Comparison of ENCODE assay signal across 8 cellular contexts in genomic region chr3:152331018-152331541, GRCh38.
DNase-seq lines count a peak whose midpoint lies in the region; ATAC-seq and TF ChIP-seq lines count a peak whose summit lies in the region.

No MANE protein-coding gene starts in this region.

- peak; percentile 36 to 79 (median 77) for ATAC-seq in heart left ventricle
- no peak for ATAC-seq in stimulated activated naive B cell treated with anti-CD40 and anti-IgM and Interleukin-4, amounts not matched to agents 10 μg/mL and 1 μg/mL and 100 μg/mL, for 72 hours (replicated peaks)
- no peak for ATAC-seq in HG03280 (IDR thresholded peaks at IDR 0.05; ENCODE audit: unreplicated experiment)

- peaks cover 0 to 6% (median under 1%) of the 10 kb centered on the region in 12 donors for H3K9me3 ChIP-seq in heart left ventricle

- no peaks in the 10 kb centered on the region for H3K27me3 Mint-ChIP-seq in activated T-helper 1 cell treated with anti-CD3 and anti-CD28 coated beads, Interleukin-12 subunit alpha, Interleukin-12 subunit beta, Interleukin-2, Interleukin-4 antibody, amounts not matched to agents 30 ng/mL and 10 ng/mL and 1 ng/mL, durations not matched to agents 14 hours and 24 hours and 36 hours (ENCODE audit: insufficient read depth)
- H3K27me3 Mint-ChIP-seq in stimulated activated naive B cell treated with anti-CD40 and anti-IgM and Interleukin-4, amounts not matched to agents 10 μg/mL and 1 μg/mL and 100 μg/mL, for 72 hours = no peaks in the 10 kb centered on the region

- H3K4me3 ChIP-seq in heart left ventricle = no peak overlapping the region

- peak overlapping the region; percentile 12 for H3K4me3 Mint-ChIP-seq in activated T-helper 1 cell treated with anti-CD3 and anti-CD28 coated beads, Interleukin-12 subunit alpha, Interleukin-12 subunit beta, Interleukin-2, Interleukin-4 antibody, amounts not matched to agents 30 ng/mL and 10 ng/mL and 1 ng/mL, durations not matched to agents 14 hours and 24 hours and 36 hours
- peak overlapping the region; percentile 30 to 31 for H3K4me3 Mint-ChIP-seq in stimulated activated naive B cell treated with anti-CD40 and anti-IgM and Interleukin-4, amounts not matched to agents 10 μg/mL and 1 μg/mL and 100 μg/mL, for 72 hours

- peaks cover 7 to 96% (median 77%) of the 10 kb centered on the region in 12 donors for H3K4me1 ChIP-seq in heart left ventricle

- no peak for TF ChIP-seq POLR2A in heart left ventricle (IDR thresholded peaks at IDR 0.05)

- intact Hi-C loops in activated T-helper 1 cell treated with anti-CD3 and anti-CD28 coated beads, Interleukin-12 subunit alpha, Interleukin-12 subunit beta, Interleukin-2, Interleukin-4 antibody, amounts not matched to agents 30 ng/mL and 10 ng/mL and 1 ng/mL, durations not matched to agents 14 hours and 24 hours and 36 hours (cut with micrococcal nuclease) = loop anchor here (1.0 to 2.0 kb wide), 3 partner anchors 8 to 62 kb away; partner anchors contain the start of gene MBNL1
- intact Hi-C loops in heart left ventricle (cut with DNase I) = no loop called here

- WGBS in heart left ventricle, 4 donors = 25 to 51% (median 34%) methylated on average over 2 of the region's 2 CpGs

- peaks cover 0 to 6% (median 0%) of the 10 kb centered on the region in 9 donors for H3K36me3 ChIP-seq in heart left ventricle

- H3K4me1 Mint-ChIP-seq in activated T-helper 1 cell treated with anti-CD3 and anti-CD28 coated beads, Interleukin-12 subunit alpha, Interleukin-12 subunit beta, Interleukin-2, Interleukin-4 antibody, amounts not matched to agents 30 ng/mL and 10 ng/mL and 1 ng/mL, durations not matched to agents 14 hours and 24 hours and 36 hours (ENCODE audit: low read depth) = peaks cover 83% of the 10 kb centered on the region
- peaks cover 34 to 71% of the 10 kb centered on the region in 2 donors for H3K4me1 Mint-ChIP-seq in stimulated activated naive B cell treated with anti-CD40 and anti-IgM and Interleukin-4, amounts not matched to agents 10 μg/mL and 1 μg/mL and 100 μg/mL, for 72 hours

- peak overlapping the region; percentile 86 for H3K27ac Mint-ChIP-seq in activated T-helper 1 cell treated with anti-CD3 and anti-CD28 coated beads, Interleukin-12 subunit alpha, Interleukin-12 subunit beta, Interleukin-2, Interleukin-4 antibody, amounts not matched to agents 30 ng/mL and 10 ng/mL and 1 ng/mL, durations not matched to agents 14 hours and 24 hours and 36 hours
- H3K27ac Mint-ChIP-seq in stimulated activated naive B cell treated with anti-CD40 and anti-IgM and Interleukin-4, amounts not matched to agents 10 μg/mL and 1 μg/mL and 100 μg/mL, for 72 hours = peak overlapping the region; percentile 43

- peaks cover 37% of the 10 kb centered on the region for H3K36me3 Mint-ChIP-seq in activated T-helper 1 cell treated with anti-CD3 and anti-CD28 coated beads, Interleukin-12 subunit alpha, Interleukin-12 subunit beta, Interleukin-2, Interleukin-4 antibody, amounts not matched to agents 30 ng/mL and 10 ng/mL and 1 ng/mL, durations not matched to agents 14 hours and 24 hours and 36 hours (ENCODE audit: low read depth)
- H3K36me3 Mint-ChIP-seq in stimulated activated naive B cell treated with anti-CD40 and anti-IgM and Interleukin-4, amounts not matched to agents 10 μg/mL and 1 μg/mL and 100 μg/mL, for 72 hours = peaks cover 26 to 36% of the 10 kb centered on the region in 2 donors

- no peaks in the 10 kb centered on the region for H3K27me3 ChIP-seq in heart left ventricle

- no peaks in the 10 kb centered on the region for H3K9me3 Mint-ChIP-seq in activated T-helper 1 cell treated with anti-CD3 and anti-CD28 coated beads, Interleukin-12 subunit alpha, Interleukin-12 subunit beta, Interleukin-2, Interleukin-4 antibody, amounts not matched to agents 30 ng/mL and 10 ng/mL and 1 ng/mL, durations not matched to agents 14 hours and 24 hours and 36 hours
- H3K9me3 Mint-ChIP-seq in stimulated activated naive B cell treated with anti-CD40 and anti-IgM and Interleukin-4, amounts not matched to agents 10 μg/mL and 1 μg/mL and 100 μg/mL, for 72 hours = peaks cover 0 to 5% of the 10 kb centered on the region in 2 donors

- H3K27ac ChIP-seq in heart left ventricle = peak overlapping the region in 11 of 12 donors; percentile 49 to 83 (median 64)

- DNase-seq in HPDE6-E6E7 (ENCODE audit: extremely low spot score) = peak; percentile 26
- DNase-seq in activated T-helper 1 cell treated with anti-CD3 and anti-CD28 coated beads, Interleukin-12 subunit alpha, Interleukin-12 subunit beta, Interleukin-2, Interleukin-4 antibody, amounts not matched to agents 30 ng/mL and 10 ng/mL and 1 ng/mL, durations not matched to agents 14 hours and 24 hours and 36 hours (ENCODE audit: low spot score) = no peak
- DNase-seq in heart left ventricle = peak in 2 of 5 donors; percentile 39
- no peak for DNase-seq in stimulated activated naive B cell treated with anti-CD40 and anti-IgM and Interleukin-4, amounts not matched to agents 10 μg/mL and 1 μg/mL and 100 μg/mL, for 72 hours
- no peak for DNase-seq in activated CD8-positive, alpha-beta memory T cell treated with anti-CD3 and anti-CD28 coated beads, Interleukin-2, amount 50 U/mL, for 4 hours
- DNase-seq in iPS-NIHi11 (ENCODE audit: low spot score) = no peak
- DNase-seq in C1 segment of cervical spinal cord (lab: John Stamatoyannopoulos, UW) = no peak

- TF ChIP-seq CTCF in heart left ventricle (IDR thresholded peaks at IDR 0.05) = no peak

Comparison
In these comparisons a context has a peak if more than half of its experiments do, and no peak if none do; other contexts are left out.
1. ATAC-seq: peak in heart left ventricle (4 of 4); none in stimulated activated naive B cell treated with anti-CD40 and anti-IgM and Interleukin-4, amounts not matched to agents 10 μg/mL and 1 μg/mL and 100 μg/mL, for 72 hours (0 of 2) and HG03280 (single experiment).